ENCODE assay signal across 12 cellular contexts in genomic region chr3:11499144-11499543, GRCh38.
A peak's percentile ranks its signal among the peaks of the same experiment; 100 is the strongest.
DNase-seq lines count a peak whose midpoint lies in the region; ATAC-seq and TF ChIP-seq lines count a peak whose summit lies in the region.
"Had no signal": no experiment of that assay in that cellular context is flagged by ENCODE, and none has a peak within 500 bp of the region (broad histone marks: within the 10 kb centered on the region; RNA-seq: fewer than 3 reads in every experiment).

No MANE protein-coding gene starts in this region.

- H3K36me3 ChIP-seq in MG63 (no peaks in the 10 kb centered on the region), osteoblast (ENCODE audit: insufficient read depth, low read length) (no peaks in the 10 kb centered on the region)

- no peaks in the 10 kb centered on the region for H3K27me3 ChIP-seq in MG63
- no peaks in the 10 kb centered on the region for H3K27me3 ChIP-seq in osteoblast (ENCODE audit: insufficient read depth, low read length)

- no peaks in the 10 kb centered on the region for H3K9me3 ChIP-seq in MG63
- H3K9me3 ChIP-seq in osteoblast (ENCODE audit: low read depth, low read length) = no peaks in the 10 kb centered on the region

- no peak overlapping the region for H2AFZ ChIP-seq in osteoblast (ENCODE audit: low read length)

- ATAC-seq in GM18519 (IDR thresholded peaks at IDR 0.05; ENCODE audit: low FRiP score, unreplicated experiment) = no peak
- ATAC-seq in HG03025 (IDR thresholded peaks at IDR 0.05; ENCODE audit: low FRiP score, unreplicated experiment) = no peak
- ATAC-seq in left lobe of liver = no peak
- ATAC-seq: natural killer cell treated with Interleukin-12 subunit alpha and Interleukin-12 subunit beta and Interleukin-15 and Interleukin-18, amount 100 ng/mL, for 72 hours had no signal

- H3K4me3 ChIP-seq in MG63 (no peak overlapping the region), epithelial cell of esophagus (ENCODE audit: low read length) (no peak overlapping the region), osteoblast (ENCODE audit: insufficient read depth, low read length) (no peak overlapping the region)

- H3K4me2 ChIP-seq in osteoblast (ENCODE audit: insufficient read depth, low read length) = peak overlapping the region; percentile 42

- no peaks in the 10 kb centered on the region for H3K79me2 ChIP-seq in osteoblast (ENCODE audit: insufficient read depth, low read length)

- H4K20me1 ChIP-seq in osteoblast (ENCODE audit: insufficient read depth, low read length) = no peaks in the 10 kb centered on the region

- TF ChIP-seq CTCF in epithelial cell of esophagus (IDR thresholded peaks at IDR 0.05; ENCODE audit: insufficient read depth, low read depth, low read length, missing control alignments) (no peak), osteoblast (IDR thresholded peaks at IDR 0.05; ENCODE audit: extremely low read depth, low read depth, low read length) (no peak)

- H3K27ac ChIP-seq in osteoblast (ENCODE audit: low read depth, low read length) = peak overlapping the region; percentile 70

- peak; percentile 82 for DNase-seq in AG08395 (ENCODE audit: low spot score)
- peak; percentile 10 for DNase-seq in MG63
- DNase-seq in epithelial cell of esophagus (ENCODE audit: low read depth) = peak; percentile 92
- peak; percentile 80 for DNase-seq in osteoblast (ENCODE audit: insufficient read length, low spot score, missing footprints)
- no peak for DNase-seq in left lobe of liver (ENCODE audit: low spot score)
- no peak for DNase-seq in NCI-H69 (lab: John Stamatoyannopoulos, UW)
- DNase-seq: activated CD4-positive, alpha-beta T cell treated with anti-CD3 and anti-CD28 coated beads, Interleukin-2, amount 50 U/mL, for 1 hour; CD4-positive, alpha-beta T cell; hippocampal formation had no signal

- H3K4me1 ChIP-seq in osteoblast (ENCODE audit: insufficient read depth, low read length) = peaks cover 21% of the 10 kb centered on the region

Comparison
In these comparisons a context has a peak if more than half of its experiments do, and no peak if none do; other contexts are left out.
1. DNase-seq: peak in AG08395 (single experiment), MG63 (single experiment), epithelial cell of esophagus (single experiment) and osteoblast (single experiment); none in left lobe of liver (single experiment) and NCI-H69 (single experiment).